8 cellular contexts compared by ENCODE assay signal in genomic region chr19:574658-575526, GRCh38. TPM values are rescaled to one million over a fixed set of nuclear protein-coding genes. Genes with fewer than 3 reads are reported as not detected.
A peak's percentile ranks its signal among the peaks of the same experiment; 100 is the strongest.
DNase-seq lines count a peak whose midpoint lies in the region; ATAC-seq and TF ChIP-seq lines count a peak whose summit lies in the region.

No MANE protein-coding gene starts in this region.

- H3K9ac ChIP-seq in IMR-90 (ENCODE audit: low read depth, low read length): peak overlapping the region; percentile 9; the same call in 1 of the 2 replicates
- H3K9ac ChIP-seq in subcutaneous abdominal adipose tissue (ENCODE audit: low read length in 5 of 5): peak overlapping the region in 2 of 5 donors; percentile 61 to 74

- H3K9me1 ChIP-seq in IMR-90 (ENCODE audit: insufficient read depth, low read length): peaks cover 11% of the 10 kb centered on the region; the same call in 1 of the 2 replicates

- no TSS peak for BruUV-seq in IMR-90 (replicated peaks; lab: Mats Ljungman, UMichigan)

- no peak overlapping the region for H2AK5ac ChIP-seq in IMR-90 (ENCODE audit: low read depth, low read length)

- no peak overlapping the region for H3K18ac ChIP-seq in IMR-90 (ENCODE audit: low read depth, low read length)

- no peak for TF ChIP-seq RAD21 in IMR-90 (IDR thresholded peaks at IDR 0.05; ENCODE audit: low read length)

- no peak overlapping the region for H2BK20ac ChIP-seq in IMR-90 (ENCODE audit: low read depth, low read length)

- peak overlapping the region; percentile 88 to 98 (median 90) for H3K27ac Mint-ChIP-seq in brain

- H3K9me3 Mint-ChIP-seq in brain: peaks cover 0 to 5% (median 4%) of the 10 kb centered on the region in 5 experiments

- H3K27me3 ChIP-seq in IMR-90 (ENCODE audit: control insufficient read depth, insufficient read depth, low read length): no peaks in the 10 kb centered on the region
- H3K27me3 ChIP-seq in subcutaneous abdominal adipose tissue (ENCODE audit: control insufficient read depth in 5 of 5, insufficient read depth in 4 of 5, low read length in 5 of 5): no peaks in the 10 kb centered on the region

- peaks cover 69% of the 10 kb centered on the region for H4K20me1 ChIP-seq in IMR-90 (ENCODE audit: insufficient read depth, low read length)

- peaks cover 10% of the 10 kb centered on the region for H3K36me3 Mint-ChIP-seq in brain

- peak overlapping the region; percentile 19 for H2AK9ac ChIP-seq in IMR-90 (replicated peaks; ENCODE audit: low read depth, low read length, poor library complexity)

- H3K4ac ChIP-seq in IMR-90 (ENCODE audit: low read depth, low read length): 0 out of 2 replicates have a peak overlapping the region, but pooled peaks have one; percentile 0

- H3K4me2 ChIP-seq in IMR-90 (ENCODE audit: low read depth, low read length): peak overlapping the region; percentile 62

- no peak for TF ChIP-seq CTCF in C4-2B (conservative IDR thresholded peaks at IDR 0.05)
- TF ChIP-seq CTCF in IMR-90 (conservative IDR thresholded peaks at IDR 0.05; ENCODE audit: low read depth, low read length): no peak
- no peak for TF ChIP-seq CTCF in brain (conservative IDR thresholded peaks at IDR 0.05)

- peaks cover 58% of the 10 kb centered on the region for H3K4me1 Mint-ChIP-seq in brain

- H3K4me1 ChIP-seq in IMR-90 (ENCODE audit: control insufficient read depth, insufficient read depth, low read length) (peaks cover 26% of the 10 kb centered on the region), subcutaneous abdominal adipose tissue (ENCODE audit: control insufficient read depth in 5 of 5, insufficient read depth in 5 of 5, low read length in 5 of 5) (peaks cover 4 to 60% (median 50%) of the 10 kb centered on the region in 5 donors)

- no peak overlapping the region for H3K56ac ChIP-seq in IMR-90 (ENCODE audit: extremely low read depth, insufficient read depth, low read length)

- no peaks in the 10 kb centered on the region for H3K27me3 Mint-ChIP-seq in brain

- DNase-seq in IMR-90 (peak; percentile 59), kidney tubule cell (ENCODE audit: low spot score) (peak; percentile 59), NCI-H2081 treated with DMSO at 0.1 percent for 48 hours (lab: John Stamatoyannopoulos, UW) (no peak)

- no peak overlapping the region for H4K91ac ChIP-seq in IMR-90 (ENCODE audit: insufficient read depth, low read depth, low read length)

- no peak overlapping the region for H2BK5ac ChIP-seq in IMR-90 (ENCODE audit: low read depth, low read length, poor library complexity, severe bottlenecking)

- H2AFZ ChIP-seq in IMR-90 (replicated peaks; ENCODE audit: low read length, poor library complexity): no peak overlapping the region

- 0 out of 2 replicates have a peak overlapping the region, but pooled peaks have one; percentile 10 for H3K4me3 ChIP-seq in IMR-90 (ENCODE audit: insufficient read depth, low read depth, low read length)
- H3K4me3 ChIP-seq in subcutaneous abdominal adipose tissue (ENCODE audit: low read depth in 1 of 5, low read length in 5 of 5): peak overlapping the region in 4 of 5 donors; percentile 52 to 75 (median 56)

- ATAC-seq in IMR-90 (ENCODE audit: low read depth) (no peak), HG02678 (IDR thresholded peaks at IDR 0.05; ENCODE audit: unreplicated experiment) (no peak), GM21528 (IDR thresholded peaks at IDR 0.05; ENCODE audit: low FRiP score, unreplicated experiment) (no peak)

- intact Hi-C loops in IMR-90 (cut with micrococcal nuclease): no loop called here

- no peaks in the 10 kb centered on the region for H3K9me3 ChIP-seq in IMR-90 (ENCODE audit: control insufficient read depth, insufficient read depth, low read length)
- H3K9me3 ChIP-seq in subcutaneous abdominal adipose tissue (ENCODE audit: control insufficient read depth in 5 of 5, low read length in 5 of 5): no peaks in the 10 kb centered on the region

- CTCF ChIA-PET in IMR-90 (lab: Yijun Ruan, JAX): interaction anchor here (0.7 kb wide), 1 partner anchor 146 kb away, joined by 3 read pairs; no protein-coding TSS in a partner anchor

- no peak for TF ChIP-seq POLR2A in IMR-90 (IDR thresholded peaks at IDR 0.05; ENCODE audit: low read depth, low read length)

- dilution Hi-C loops in IMR-90 (cut with HindIII; ENCODE audit: low sequenced_read_pairs, unreplicated experiment): no loop called here

- peaks cover 0 to 61% of the 10 kb centered on the region in 2 experiments; a peak in 2 of 4 replicates for H3K79me1 ChIP-seq in IMR-90 (ENCODE audit: low read depth in 1 of 2, low read length in 2 of 2)

- H2BK15ac ChIP-seq in IMR-90 (ENCODE audit: low read depth, low read length): no peak overlapping the region

- H3K4me3 Mint-ChIP-seq in brain: peak overlapping the region; percentile 90 to 97 (median 94)

- peaks cover 5% of the 10 kb centered on the region; the same call in 1 of the 2 replicates for H3K36me3 ChIP-seq in IMR-90 (ENCODE audit: control insufficient read depth, insufficient read depth, low read length)
- peaks cover 0 to 25% (median 12%) of the 10 kb centered on the region in 5 donors for H3K36me3 ChIP-seq in subcutaneous abdominal adipose tissue (ENCODE audit: control insufficient read depth in 5 of 5, insufficient read depth in 5 of 5, low read length in 5 of 5)

- H4K8ac ChIP-seq in IMR-90 (ENCODE audit: low read depth in 2 of 2, low read length in 2 of 2): no peak overlapping the region

- WGBS in IMR-90 (ENCODE audit: extremely low coverage in 2 of 2, insufficient read length in 1 of 2), 2 experiments: 16% methylated on average over 11 of the region's 32 CpGs; no CpG with 5 or more reads in 1 of the 2 experiments

- peak overlapping the region; percentile 6; the same call in 1 of the 2 replicates for H3K27ac ChIP-seq in C4-2B
- H3K27ac ChIP-seq in IMR-90 (ENCODE audit: insufficient read depth, low read length): 0 out of 2 replicates have a peak overlapping the region, but pooled peaks have one; percentile 8
- peak overlapping the region; percentile 62 for H3K27ac ChIP-seq in subcutaneous abdominal adipose tissue (ENCODE audit: low read depth, low read length)

- no peak overlapping the region for H3K23ac ChIP-seq in IMR-90 (ENCODE audit: low read depth, low read length)

- in situ Hi-C loops in IMR-90 (cut with MboI; ENCODE audit: low sequenced_read_pairs): no loop called here

- no peak overlapping the region for H2BK120ac ChIP-seq in IMR-90 (ENCODE audit: low read depth, low read length)

- no peak overlapping the region for H3K14ac ChIP-seq in IMR-90 (replicated peaks; ENCODE audit: low read depth, low read length)

- no peak overlapping the region for H4K5ac ChIP-seq in IMR-90 (ENCODE audit: low read depth, low read length)

- POLR2A ChIA-PET in IMR-90 (lab: Charles Lee; ENCODE audit: unreplicated experiment): no interaction called here

TF ChIP-seq in IMR-90, 13 proteins besides CTCF, POLR2A, EP300 and RAD21 (continues in another document):
- TF ChIP-seq CHD1 (IDR thresholded peaks at IDR 0.05; ENCODE audit: low read depth, low read length) (no peak), SMC3 (IDR thresholded peaks at IDR 0.05; ENCODE audit: low read depth, low read length) (no peak), FOS (IDR thresholded peaks at IDR 0.05; ENCODE audit: low read depth, low read length) (no peak), ELK1 (IDR thresholded peaks at IDR 0.05; ENCODE audit: borderline replicate concordance, low read depth, low read length) (no peak), NFE2L2 (IDR thresholded peaks at IDR 0.05; ENCODE audit: low read depth, low read length) (no peak)
- TF ChIP-seq, protein P1, sequence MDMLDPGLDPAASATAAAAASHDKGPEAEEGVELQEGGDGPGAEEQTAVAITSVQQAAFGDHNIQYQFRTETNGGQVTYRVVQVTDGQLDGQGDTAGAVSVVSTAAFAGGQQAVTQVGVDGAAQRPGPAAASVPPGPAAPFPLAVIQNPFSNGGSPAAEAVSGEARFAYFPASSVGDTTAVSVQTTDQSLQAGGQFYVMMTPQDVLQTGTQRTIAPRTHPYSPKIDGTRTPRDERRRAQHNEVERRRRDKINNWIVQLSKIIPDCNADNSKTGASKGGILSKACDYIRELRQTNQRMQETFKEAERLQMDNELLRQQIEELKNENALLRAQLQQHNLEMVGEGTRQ (IDR thresholded peaks at IDR 0.05; ENCODE audit: low read depth, low read length): no peak

RNA-seq across cellular contexts. Expression of gene BSG, which starts 2.5 kb away (rescaled TPM):
- total RNA-seq in IMR-90 (2012; rRNA removed): 129 and 130 TPM in 2 replicates
- polyA plus RNA-seq in IMR-90 (2012; rRNA removed) (698 and 994 TPM in 2 replicates), brain (ENCODE audit: insufficient read depth, low read depth, low replicate concordance) (1,263 TPM)
- 596 and 943 TPM in 2 replicates for polyA plus RNA-seq in IMR-90 (2012; cell fraction: cytosol; rRNA removed)
- polyA plus RNA-seq in IMR-90 (2012; cell fraction: nucleus; rRNA removed; ENCODE audit: low replicate concordance): 294 and 438 TPM in 2 replicates

RNA-seq across cellular contexts. Expression of gene HCN2, which starts 14.8 kb away (rescaled TPM):
- total RNA-seq in IMR-90 (2012; rRNA removed): 0.56 and 0.72 TPM in 2 replicates
- 2.0 and 2.6 TPM in 2 replicates for polyA plus RNA-seq in IMR-90 (2012; rRNA removed)
- polyA plus RNA-seq in IMR-90 (2012; cell fraction: cytosol; rRNA removed): 1.5 and 5.2 TPM in 2 replicates
- polyA plus RNA-seq in IMR-90 (2012; cell fraction: nucleus; rRNA removed; ENCODE audit: low replicate concordance): 1.3 and 4.0 TPM in 2 replicates
- 69.0 TPM for polyA plus RNA-seq in brain (ENCODE audit: insufficient read depth, low read depth, low replicate concordance)

RNA-seq across cellular contexts. Expression of gene GZMM, which starts 31.0 kb away (rescaled TPM):
- not detected in 2 replicates for total RNA-seq in IMR-90 (2012; rRNA removed)
- polyA plus RNA-seq in IMR-90 (2012; rRNA removed) (0.11 and 0.24 TPM in 2 replicates), brain (ENCODE audit: insufficient read depth, low read depth, low replicate concordance) (1.4 TPM)
- polyA plus RNA-seq in IMR-90 (2012; cell fraction: cytosol; rRNA removed): 0.23 and 0.81 TPM in 2 replicates
- 0.11 and 0.50 TPM in 2 replicates for polyA plus RNA-seq in IMR-90 (2012; cell fraction: nucleus; rRNA removed; ENCODE audit: low replicate concordance)

RNA-seq across cellular contexts. Expression of gene CDC34, which starts 43.3 kb away (rescaled TPM):
- total RNA-seq in IMR-90 (2012; rRNA removed): 35.7 and 39.2 TPM in 2 replicates
- polyA plus RNA-seq in IMR-90 (2012; rRNA removed) (68.9 and 80.8 TPM in 2 replicates), brain (ENCODE audit: insufficient read depth, low read depth, low replicate concordance) (152 TPM)
- polyA plus RNA-seq in IMR-90 (2012; cell fraction: cytosol; rRNA removed): 94.6 and 103 TPM in 2 replicates
- polyA plus RNA-seq in IMR-90 (2012; cell fraction: nucleus; rRNA removed; ENCODE audit: low replicate concordance): 46.7 and 97.7 TPM in 2 replicates

RNA-seq across cellular contexts. Expression of gene POLRMT, which starts 58.4 kb away (rescaled TPM):
- total RNA-seq in IMR-90 (2012; rRNA removed): 9.9 and 10.3 TPM in 2 replicates
- 29.6 and 44.6 TPM in 2 replicates for polyA plus RNA-seq in IMR-90 (2012; rRNA removed)
- 13.8 and 22.8 TPM in 2 replicates for polyA plus RNA-seq in IMR-90 (2012; cell fraction: cytosol; rRNA removed)
- polyA plus RNA-seq in IMR-90 (2012; cell fraction: nucleus; rRNA removed; ENCODE audit: low replicate concordance): 96.1 and 272 TPM in 2 replicates
- 122 TPM for polyA plus RNA-seq in brain (ENCODE audit: insufficient read depth, low read depth, low replicate concordance)

Comparison
In these comparisons a context has a peak if more than half of its experiments do, and no peak if none do; other contexts are left out.
1. H3K27ac ChIP-seq: peak in every context shown above with its lines; median percentile 62 in subcutaneous abdominal adipose tissue; 8 in IMR-90; 6 in C4-2B.
2. RNA of gene HCN2, which starts 14.8 kb away (polyA plus RNA-seq): 69.0 TPM in brain (single experiment); 1.3 to 5.2 TPM in IMR-90; every median in the first group is over 10 times any median in the second.